1 cellular context compared by ENCODE assay signal in genomic region chr6:39303425-39304153, GRCh38.
TF ChIP-seq lines count a peak whose summit lies in the region.

No MANE protein-coding gene starts in this region.

TF ChIP-seq in HEK293, 187 proteins besides CTCF, POLR2A, EP300 and RAD21 (continued from another document):
- TF ChIP-seq ZBTB26 (tag by site-specific recombination; optimal IDR thresholded peaks at IDR 0.05) (peak; percentile 5), ZNF19 (tag by site-specific recombination; IDR thresholded peaks at IDR 0.05; ENCODE audit: low read depth) (no peak)
